ENCODE assay signal across 9 cellular contexts in the genomic region with DNA sequence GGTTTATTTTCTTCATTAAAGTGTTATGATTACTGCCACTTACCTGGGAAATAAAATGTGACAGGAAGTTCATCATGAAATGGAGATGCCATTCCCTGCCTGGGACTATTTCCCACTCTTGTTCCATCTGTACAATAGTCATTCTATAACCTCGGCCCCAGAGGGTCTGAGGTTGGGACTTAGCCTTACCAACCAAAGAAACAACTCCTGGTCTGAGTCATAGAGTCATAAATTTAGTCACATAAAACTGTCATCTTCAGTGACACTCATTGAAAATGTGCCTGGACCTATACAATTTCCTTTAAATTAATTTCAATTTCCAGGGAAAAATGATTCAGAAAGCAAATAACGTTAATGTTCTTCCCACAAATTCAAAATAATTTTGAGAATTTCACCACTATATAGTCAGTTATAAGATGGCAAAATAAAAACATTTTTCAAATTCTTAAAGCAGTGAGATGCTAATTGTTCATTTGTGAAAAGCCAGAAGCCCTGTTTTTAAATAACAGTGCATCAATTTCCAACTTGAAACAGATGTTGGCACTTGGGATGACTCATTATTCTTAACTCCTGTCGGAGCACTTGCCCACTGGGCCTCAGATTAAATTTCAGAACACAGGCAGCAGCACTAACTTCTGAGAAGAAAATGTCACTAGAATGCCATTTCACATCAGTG.
DNase-seq lines count a peak whose midpoint lies in the region; ATAC-seq and TF ChIP-seq lines count a peak whose summit lies in the region.
"Had no signal": no experiment of that assay in that cellular context is flagged by ENCODE, and none has a peak within 500 bp of the region (broad histone marks: within the 10 kb centered on the region; RNA-seq: fewer than 3 reads in every experiment).

No MANE protein-coding gene starts in this region.

- H3K36me3 ChIP-seq in GM23248 (ENCODE audit: low read depth) (no peaks in the 10 kb centered on the region), BE2C (no peaks in the 10 kb centered on the region)

- H4K20me1 ChIP-seq in GM23248 (ENCODE audit: insufficient read depth), result no peaks in the 10 kb centered on the region

- no peaks in the 10 kb centered on the region for H3K79me2 ChIP-seq in GM23248 (ENCODE audit: insufficient read depth)

- H2AFZ ChIP-seq in GM23248, result no peak overlapping the region

- H3F3A ChIP-seq in GM23248 (ENCODE audit: insufficient read depth), result peaks cover 18% of the 10 kb centered on the region

- H3K9ac ChIP-seq in GM23248, result no peak overlapping the region
- H3K9ac ChIP-seq: KMS-11 had no signal

- H3K9me2 ChIP-seq in GM23248 (ENCODE audit: insufficient read depth), result no peaks in the 10 kb centered on the region

- H3K4me3 ChIP-seq in GM23248, result no peak overlapping the region
- H3K4me3 ChIP-seq in BE2C (ENCODE audit: low read depth, low read length), result no peak overlapping the region

- WGBS in GM23248 (ENCODE audit: low coverage in 1 of 2, low lambda C conversion rate in 2 of 2, missing lambda C conversion rate in 2 of 2), 2 experiments, result 0% methylated on average over 3 of the region's 3 CpGs

- peak overlapping the region; percentile 34 for H3K27ac ChIP-seq in GM23248
- H3K27ac ChIP-seq: KMS-11 had no signal

- in situ Hi-C loops in GM23248 (cut with MboI), result no loop called here

- peak overlapping the region; percentile 31 for H3K4me2 ChIP-seq in GM23248 (ENCODE audit: unreplicated experiment)
- H3K4me2 ChIP-seq: KMS-11 had no signal

- H3K9me3 ChIP-seq in GM23248 (ENCODE audit: low read depth) (no peaks in the 10 kb centered on the region), BE2C (no peaks in the 10 kb centered on the region)

- peak; percentile 66 for ATAC-seq in GM18517 (IDR thresholded peaks at IDR 0.05; ENCODE audit: unreplicated experiment)

- H3K27me3 ChIP-seq in GM23248 (replicated peaks; ENCODE audit: insufficient read depth), result no peaks in the 10 kb centered on the region
- no peaks in the 10 kb centered on the region for H3K27me3 ChIP-seq in BE2C

- TF ChIP-seq CTCF in BE2C (IDR thresholded peaks at IDR 0.05; ENCODE audit: low read depth, low read length), result no peak

- DNase-seq in GM23248 (peak; percentile 85), LHCN-M2 (ENCODE audit: low read depth) (peak; percentile 84), glomerular visceral epithelial cell (ENCODE audit: extremely low spot score) (peak; percentile 27), midbrain (lab: John Stamatoyannopoulos, UW) (no peak), BE2C (no peak), cortex of kidney (lab: John Stamatoyannopoulos, UW) (no peak), SIG-M5 treated with dmso at 0.1 percent for 504 hours (lab: John Stamatoyannopoulos, UW; ENCODE audit: unreplicated experiment) (no peak)

- H3K4me1 ChIP-seq in GM23248 (ENCODE audit: insufficient read depth) (peaks cover 26% of the 10 kb centered on the region), BE2C (no peaks in the 10 kb centered on the region)

Comparison
In these comparisons a context has a peak if more than half of its experiments do, and no peak if none do; other contexts are left out.
1. DNase-seq: peak in GM23248 (single experiment), LHCN-M2 (single experiment) and glomerular visceral epithelial cell (single experiment); none in midbrain (single experiment), BE2C (single experiment), cortex of kidney (single experiment) and SIG-M5 treated with dmso at 0.1 percent for 504 hours (single experiment).